Comparison of ENCODE assay signal across 21 cellular contexts in the genomic region with DNA sequence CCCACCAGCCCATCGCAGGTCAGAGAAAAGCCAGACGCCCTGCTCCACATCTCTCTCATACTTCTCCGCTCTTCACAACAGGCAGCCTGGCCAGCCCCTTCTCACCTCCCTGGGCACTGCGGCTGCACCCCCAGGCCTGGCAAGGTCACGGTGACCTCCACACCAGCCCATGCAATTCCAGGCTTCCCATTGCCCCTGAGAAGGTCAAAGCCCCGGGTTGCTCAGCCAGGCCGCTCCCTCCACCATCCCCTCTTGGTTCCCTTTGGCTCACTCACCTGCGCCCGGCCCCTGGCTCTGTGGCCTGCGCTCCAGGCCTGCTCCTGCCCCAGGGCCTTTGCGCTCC. TPM values are rescaled to one million over a fixed set of nuclear protein-coding genes. Genes with fewer than 3 reads are reported as not detected.
DNase-seq lines count a peak whose midpoint lies in the region; ATAC-seq, FAIRE-seq and TF ChIP-seq lines count a peak whose summit lies in the region.
"Had no signal": no experiment of that assay in that cellular context is flagged by ENCODE, and none has a peak within 500 bp of the region (broad histone marks: within the 10 kb centered on the region; RNA-seq: fewer than 3 reads in every experiment).

No MANE protein-coding gene starts in this region.

- POLR2A ChIA-PET in HEK293 (lab: Yijun Ruan, JAX) = no interaction called here

- no peaks in the 10 kb centered on the region for H3K27me3 ChIP-seq in GM23338 (ENCODE audit: insufficient read depth)
- H3K27me3 ChIP-seq in rectal smooth muscle tissue (ENCODE audit: control insufficient read depth, insufficient read depth, low read length) = no peaks in the 10 kb centered on the region

- H3K4me1 ChIP-seq in GM23338 (ENCODE audit: insufficient read depth) (no peaks in the 10 kb centered on the region), HEK293 (ENCODE audit: control insufficient read depth, insufficient read depth, low read length) (no peaks in the 10 kb centered on the region), kidney (ENCODE audit: control insufficient read depth in 1 of 2, insufficient read depth in 1 of 2, low read depth in 1 of 2, low read length in 2 of 2) (peaks cover 15 to 29% of the 10 kb centered on the region in 2 donors), rectal smooth muscle tissue (ENCODE audit: control insufficient read depth, insufficient read depth, low read length) (peaks cover 12% of the 10 kb centered on the region)

- no peak overlapping the region for H3K4me3 ChIP-seq in GM23338
- H3K4me3 ChIP-seq in HEK293 (ENCODE audit: low read depth, low read length) = no peak overlapping the region
- no peak overlapping the region for H3K4me3 ChIP-seq in kidney (ENCODE audit: low read length in 2 of 2)
- no peak overlapping the region for H3K4me3 ChIP-seq in rectal smooth muscle tissue (ENCODE audit: low read length)
- H3K4me3 ChIP-seq: BLaER1 treated with 17β-estradiol and CSF1 and Interleukin-3, amounts not matched to agents 10 nM and 100 nM; GM12878 had no signal

- H3K9ac ChIP-seq in kidney (ENCODE audit: low read length in 2 of 2) = no peak overlapping the region
- no peak overlapping the region for H3K9ac ChIP-seq in rectal smooth muscle tissue (ENCODE audit: low read length)
- H3K9ac ChIP-seq: BLaER1 treated with 17β-estradiol and CSF1 and Interleukin-3, amounts not matched to agents 10 nM and 100 nM had no signal

- intact Hi-C loops in kidney (cut with DNase I) = no loop called here
- intact Hi-C loops in posterior vena cava (cut with DNase I) = no loop called here
- intact Hi-C loops in CD14-positive monocyte (cut with micrococcal nuclease) = no loop called here

- ATAC-seq in GM23338 = no peak; the same call in 2 of the 3 replicates
- no peak for ATAC-seq in HG03457 (IDR thresholded peaks at IDR 0.05; ENCODE audit: unreplicated experiment)
- ATAC-seq: GM12878 had no signal

- H3K9me3 ChIP-seq in HEK293 (ENCODE audit: control insufficient read depth, insufficient read depth, low read depth, low read length) (no peaks in the 10 kb centered on the region), kidney (ENCODE audit: control insufficient read depth in 1 of 2, low read length in 2 of 2) (no peaks in the 10 kb centered on the region)
- H3K9me3 ChIP-seq: BLaER1 treated with 17β-estradiol and CSF1 and Interleukin-3, amounts not matched to agents 10 nM and 100 nM had no signal

- H3K9me2 ChIP-seq in GM23338 (ENCODE audit: insufficient read depth) = no peaks in the 10 kb centered on the region

- CTCF ChIA-PET in HEK293 (lab: Yijun Ruan, JAX) = interaction anchor here (2.2 kb wide), 1 partner anchor 11 kb away, joined by 8 read pairs; no protein-coding TSS in a partner anchor

- H3K36me3 Mint-ChIP-seq in GM23338 (ENCODE audit: low read depth) = no peaks in the 10 kb centered on the region; the same call in 2 of the 3 replicates
- H3K36me3 Mint-ChIP-seq in CD14-positive monocyte = no peaks in the 10 kb centered on the region
- H3K36me3 Mint-ChIP-seq: CD4-positive, CD25-positive, alpha-beta regulatory T cell; CD8-positive, alpha-beta memory T cell had no signal

- H3K36me3 ChIP-seq in GM23338 (ENCODE audit: insufficient read depth) (no peaks in the 10 kb centered on the region), HEK293 (ENCODE audit: control insufficient read depth in 2 of 2, insufficient read depth in 1 of 2, low read length in 2 of 2) (no peaks in the 10 kb centered on the region), kidney (ENCODE audit: control insufficient read depth in 1 of 2, insufficient read depth in 2 of 2, low read length in 2 of 2) (no peaks in the 10 kb centered on the region), rectal smooth muscle tissue (ENCODE audit: control insufficient read depth, insufficient read depth, low read length) (no peaks in the 10 kb centered on the region)
- H3K36me3 ChIP-seq: BLaER1 treated with 17β-estradiol and CSF1 and Interleukin-3, amounts not matched to agents 10 nM and 100 nM had no signal

- H3K27ac Mint-ChIP-seq in GM23338 = peak overlapping the region; percentile 59; the same call in 1 of the 2 replicates
- no peak overlapping the region for H3K27ac Mint-ChIP-seq in CD14-positive monocyte
- H3K27ac Mint-ChIP-seq: B cell; CD4-positive, CD25-positive, alpha-beta regulatory T cell; CD8-positive, alpha-beta memory T cell; HFFc6 had no signal

- TF ChIP-seq CTCF in GM23338 (conservative IDR thresholded peaks at IDR 0.05; ENCODE audit: low read depth in 2 of 2) (no peak), HEK293 (tag by site-specific recombination; IDR thresholded peaks at IDR 0.05) (no peak), kidney (IDR thresholded peaks at IDR 0.05; ENCODE audit: borderline replicate concordance, extremely low read depth, insufficient read depth) (no peak), CD14-positive monocyte (IDR thresholded peaks at IDR 0.05) (no peak)

- no peaks in the 10 kb centered on the region; the same call in 1 of the 2 replicates for H4K20me1 ChIP-seq in GM23338 (replicated peaks; ENCODE audit: insufficient read depth)

- H3K4me1 Mint-ChIP-seq in GM23338 (peaks cover 32% of the 10 kb centered on the region), CD14-positive monocyte (no peaks in the 10 kb centered on the region)
- H3K4me1 Mint-ChIP-seq: B cell; CD8-positive, alpha-beta memory T cell had no signal

- H3K9me3 Mint-ChIP-seq in GM23338 = no peaks in the 10 kb centered on the region
- no peaks in the 10 kb centered on the region for H3K9me3 Mint-ChIP-seq in CD14-positive monocyte
- H3K9me3 Mint-ChIP-seq: CD4-positive, CD25-positive, alpha-beta regulatory T cell; CD8-positive, alpha-beta memory T cell; HFFc6 had no signal

- H3F3A ChIP-seq in GM23338 (replicated peaks; ENCODE audit: low read depth) = no peaks in the 10 kb centered on the region

- no peaks in the 10 kb centered on the region for H3K79me2 ChIP-seq in GM23338 (replicated peaks; ENCODE audit: insufficient read depth)

- H3K27me3 Mint-ChIP-seq in GM23338 (ENCODE audit: insufficient read depth, low read depth, poor library complexity) (peaks cover 15% of the 10 kb centered on the region), CD14-positive monocyte (ENCODE audit: low read depth in 3 of 3) (peaks cover 16 to 26% (median 19%) of the 10 kb centered on the region in 3 donors)
- H3K27me3 Mint-ChIP-seq: CD4-positive, CD25-positive, alpha-beta regulatory T cell had no signal

- H3K4me2 ChIP-seq in GM23338 = no peak overlapping the region
- H3K4me2 ChIP-seq: BLaER1 treated with 17β-estradiol and CSF1 and Interleukin-3, amounts not matched to agents 10 nM and 100 nM had no signal

- no peak overlapping the region for H2AFZ ChIP-seq in GM23338

- DNase-seq in GM23338 (ENCODE audit: low spot score) = no peak
- DNase-seq in kidney = peak; percentile 48
- DNase-seq in posterior vena cava (ENCODE audit: low spot score) = no peak
- DNase-seq in CD14-positive monocyte (ENCODE audit: low spot score) = no peak
- DNase-seq: CD4-positive, CD25-positive, alpha-beta regulatory T cell; CD8-positive, alpha-beta memory T cell; COR-L47; DMS 273 treated with DMSO at 0.1 percent for 48 hours; DMS53; DND-41; EL; HCEC 1CT; HFFc6 had no signal

- H3K4me3 Mint-ChIP-seq in GM23338 = no peak overlapping the region
- H3K4me3 Mint-ChIP-seq in CD14-positive monocyte = no peak overlapping the region
- H3K4me3 Mint-ChIP-seq: B cell; CD4-positive, CD25-positive, alpha-beta regulatory T cell; CD8-positive, alpha-beta memory T cell; HFFc6 had no signal

- FAIRE-seq in kidney (lab: Jason Lieb, UNC) = no peak
- FAIRE-seq: GM12878 had no signal

- no peak overlapping the region for H3K27ac ChIP-seq in GM23338 (ENCODE audit: low read depth)
- H3K27ac ChIP-seq in HEK293 (ENCODE audit: extremely low read depth, low read depth, low read length) = no peak overlapping the region
- peak overlapping the region in 1 of 2 donors; percentile 23 for H3K27ac ChIP-seq in kidney (ENCODE audit: low read depth in 2 of 2, low read length in 2 of 2)
- H3K27ac ChIP-seq in rectal smooth muscle tissue (ENCODE audit: low read depth, low read length) = peak overlapping the region; percentile 11
- H3K27ac ChIP-seq: BLaER1 treated with 17β-estradiol and CSF1 and Interleukin-3, amounts not matched to agents 10 nM and 100 nM; HL-60 had no signal

TF ChIP-seq in GM23338, 12 proteins besides CTCF, POLR2A, EP300 and RAD21 (continues in another document):
- TF ChIP-seq EZH2 (IDR thresholded peaks at IDR 0.05; ENCODE audit: low read depth, unreplicated experiment) = no peak

TF ChIP-seq in HEK293, 187 proteins besides CTCF, POLR2A, EP300 and RAD21:
- peak; percentile 50; the same call in 1 of the 2 replicates for TF ChIP-seq ZNF623 (tag by site-specific recombination; IDR thresholded peaks at IDR 0.05)
- no peak for TF ChIP-seq ZNF585B (tag by site-specific recombination; IDR thresholded peaks at IDR 0.05)

RNA-seq across cellular contexts. Expression of a gene that starts 55.4 kb away (rescaled TPM):
- 2.5 TPM in 2 replicates for total RNA-seq in GM23338 (2014; rRNA removed; shearing (Covaris generic))
- polyA plus RNA-seq in GM23338 (2016; fragmentation: Nextera tagmentation; extraction: Ambion mirVana) (0.81 and 0.90 TPM in 2 replicates), kidney (ENCODE audit: insufficient read depth, low read depth, low replicate concordance) (4.8 TPM), CD14-positive monocyte (not detected)
- total RNA-seq in kidney (20.7 TPM), posterior vena cava (not detected)
- total RNA-seq: GM12878, HFFc6, HT1080 had no signal
- polyA plus RNA-seq: CD8-positive, alpha-beta memory T cell had no signal
